In genomic region chr2:14536976-14537375, GRCh38 we compare ENCODE assay signal across 26 cellular contexts.
"Had no signal": no experiment of that assay in that cellular context is flagged by ENCODE, and none has a peak within 500 bp of the region (broad histone marks: within the 10 kb centered on the region; RNA-seq: fewer than 3 reads in every experiment).

No MANE protein-coding gene starts in this region.

- H3K4me1 ChIP-seq: lower lobe of right lung, neural progenitor cell, parathyroid adenoma, psoas muscle, right lobe of liver, tibial nerve, uterus had no signal

- H3K27ac ChIP-seq: lower lobe of right lung, neural progenitor cell, neutrophil, parathyroid adenoma, psoas muscle, right lobe of liver, tibial nerve, uterus had no signal

- DNase-seq: islet precursor cell; left cardiac atrium; left ventricle myocardium superior; lower lobe of right lung; mesendoderm; naive B cell; natural killer cell; nephron progenitor cell; occipital lobe; psoas muscle; right lobe of liver; stimulated activated CD4-positive, alpha-beta T cell treated with anti-CD3 and anti-CD28 coated beads, Interleukin-1b, Interleukin-23, amount 100 ng/mL, for 48 hours; stimulated activated CD4-positive, alpha-beta T cell treated with anti-CD3 and anti-CD28 coated beads, Interleukin-2, amount 100 ng/mL, for 48 hours; stimulated activated CD4-positive, alpha-beta T cell treated with anti-CD3 and anti-CD28 coated beads, Interleukin-4, amount 100 ng/mL, for 4 hours; stimulated activated CD8-positive, alpha-beta memory T cell treated with anti-CD3 and anti-CD28 coated beads, Interleukin-4, amount 100 ng/mL, for 48 hours; stimulated activated naive CD4-positive, alpha-beta T cell treated with Interleukin-2 at 50 U/mL for 16 hours; stimulated activated naive CD8-positive, alpha-beta T cell treated with anti-CD3 and anti-CD28 coated beads, Interleukin-15, amount 100 ng/mL, for 72 hours; substantia nigra; uterus had no signal

- H3K79me2 ChIP-seq: parathyroid adenoma had no signal

- H2AFZ ChIP-seq: neural progenitor cell, parathyroid adenoma had no signal

- H3K36me3 ChIP-seq: lower lobe of right lung, neural progenitor cell, neutrophil, right lobe of liver, tibial nerve, uterus had no signal

- H3K4me3 ChIP-seq: lower lobe of right lung, neural progenitor cell, psoas muscle, right lobe of liver, smooth muscle cell, tibial nerve, uterus had no signal

- H3K27me3 ChIP-seq: neural progenitor cell, neutrophil, right lobe of liver, tibial nerve, uterus had no signal

- H3K9me3 ChIP-seq: lower lobe of right lung, neutrophil, psoas muscle, right lobe of liver, tibial nerve, uterus had no signal

- H3K9ac ChIP-seq: neural progenitor cell, parathyroid adenoma had no signal

- H3K4me2 ChIP-seq: neural progenitor cell, smooth muscle cell had no signal

- ATAC-seq: left cardiac atrium; left lobe of liver; left ventricle myocardium superior; lower lobe of right lung; natural killer cell; psoas muscle; right lobe of liver; stimulated activated memory B cell treated with anti-CD40 and anti-IgM and Interleukin-4, amounts not matched to agents 10 μg/mL and 1 μg/mL and 100 μg/mL, for 72 hours; stimulated activated naive CD8-positive, alpha-beta T cell treated with anti-CD3 and anti-CD28 coated beads, Interleukin-15, amount 100 ng/mL, for 72 hours had no signal
